ENCODE assay signal across 21 cellular contexts in the genomic region with DNA sequence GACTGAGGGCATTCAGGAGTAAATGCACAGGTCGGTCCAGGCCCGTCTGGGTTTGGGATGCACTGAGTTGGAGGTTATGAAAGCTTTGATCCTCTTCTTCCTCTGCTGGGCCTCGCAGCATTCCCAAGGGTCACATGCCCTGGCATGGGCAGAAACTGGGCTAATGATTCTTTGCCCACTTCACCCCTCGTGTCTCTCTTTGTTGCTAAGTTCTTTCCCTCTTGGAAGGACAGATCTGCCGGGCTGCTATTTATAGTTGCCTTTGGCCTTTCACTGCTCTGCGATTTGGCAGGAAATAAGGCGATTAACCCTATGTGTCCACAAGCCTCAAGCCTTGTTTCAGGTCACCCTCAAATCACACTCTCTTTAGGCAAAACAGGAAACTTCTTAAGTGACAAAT.
DNase-seq lines count a peak whose midpoint lies in the region; ATAC-seq, FAIRE-seq and TF ChIP-seq lines count a peak whose summit lies in the region.
"Had no signal": no experiment of that assay in that cellular context is flagged by ENCODE, and none has a peak within 500 bp of the region (broad histone marks: within the 10 kb centered on the region; RNA-seq: fewer than 3 reads in every experiment).

No MANE protein-coding gene starts in this region.

- H3K4me3 ChIP-seq in astrocyte (ENCODE audit: insufficient read depth, low read depth, low read length) (no peak overlapping the region), gastroesophageal sphincter (no peak overlapping the region), thoracic aorta (peak overlapping the region; percentile 14)
- H3K4me3 ChIP-seq: dorsolateral prefrontal cortex, GM12878 had no signal

- no peaks in the 10 kb centered on the region for H3K27me3 Mint-ChIP-seq in astrocyte (ENCODE audit: low read depth, unreplicated experiment)

- no peaks in the 10 kb centered on the region for H3K4me1 ChIP-seq in astrocyte (ENCODE audit: insufficient read depth, low read length)
- H3K4me1 ChIP-seq in gastroesophageal sphincter, result peaks cover 5 to 48% (median 13%) of the 10 kb centered on the region in 3 donors
- H3K4me1 ChIP-seq in thoracic aorta (ENCODE audit: control insufficient read depth in 1 of 2, low read depth in 2 of 2), result peaks cover 12 to 29% of the 10 kb centered on the region in 2 donors

- H3K9me3 Mint-ChIP-seq in astrocyte (ENCODE audit: unreplicated experiment), result peaks cover 2% of the 10 kb centered on the region

- TF ChIP-seq EP300 in gastroesophageal sphincter (IDR thresholded peaks at IDR 0.05), result no peak

- H3K4me2 ChIP-seq in astrocyte (ENCODE audit: low read length), result peak overlapping the region; percentile 7

- no peak for ATAC-seq in gastroesophageal sphincter
- ATAC-seq in thoracic aorta (ENCODE audit: insufficient number of reproducible peaks, low FRiP score, low read depth), result no peak
- no peak for ATAC-seq in HG03469 (IDR thresholded peaks at IDR 0.05; ENCODE audit: unreplicated experiment)
- no peak for ATAC-seq in HG03045 (IDR thresholded peaks at IDR 0.05; ENCODE audit: unreplicated experiment)
- ATAC-seq: GM12878 had no signal

- H3K9me3 ChIP-seq in astrocyte (ENCODE audit: insufficient read depth, low read depth, low read length) (no peaks in the 10 kb centered on the region), gastroesophageal sphincter (no peaks in the 10 kb centered on the region), thoracic aorta (no peaks in the 10 kb centered on the region)

- H4K20me1 ChIP-seq in astrocyte (ENCODE audit: insufficient read depth, low read length), result no peaks in the 10 kb centered on the region

- H3K27ac ChIP-seq in astrocyte (ENCODE audit: low read depth, low read length), result no peak overlapping the region
- peak overlapping the region in 3 of 4 donors; percentile 52 to 71 (median 61) for H3K27ac ChIP-seq in gastroesophageal sphincter
- no peak overlapping the region for H3K27ac ChIP-seq in thoracic aorta
- H3K27ac ChIP-seq: VCaP had no signal

- no peak overlapping the region for H3K9ac ChIP-seq in astrocyte (ENCODE audit: low read length)

- H3K4me3 Mint-ChIP-seq in astrocyte (ENCODE audit: unreplicated experiment), result no peak overlapping the region
- H3K4me3 Mint-ChIP-seq: B cell had no signal

- H3K4me1 Mint-ChIP-seq in astrocyte (ENCODE audit: low read depth, unreplicated experiment), result peaks cover 3% of the 10 kb centered on the region
- H3K4me1 Mint-ChIP-seq: B cell had no signal

- H3K79me2 ChIP-seq in astrocyte (ENCODE audit: insufficient read depth, low read length), result no peaks in the 10 kb centered on the region

- H3K27ac Mint-ChIP-seq in astrocyte (ENCODE audit: unreplicated experiment), result no peak overlapping the region
- H3K27ac Mint-ChIP-seq: B cell had no signal

- WGBS in gastroesophageal sphincter (ENCODE audit: low coverage in 1 of 2), 2 donors, result 3 to 6% methylated on average over 4 to 7 of the region's 7 CpGs

- H3K36me3 ChIP-seq in astrocyte (ENCODE audit: insufficient read depth, low read length) (no peaks in the 10 kb centered on the region), gastroesophageal sphincter (peaks cover 0 to 29% of the 10 kb centered on the region in 2 donors), thoracic aorta (no peaks in the 10 kb centered on the region)

- no peak overlapping the region for H2AFZ ChIP-seq in astrocyte (ENCODE audit: low read depth, low read length)

- no peak for FAIRE-seq in astrocyte (lab: Jason Lieb, UNC)
- FAIRE-seq: D721Med, GM12878, HTR-8/SVneo, small intestine had no signal

- no peak for TF ChIP-seq POLR2A in gastroesophageal sphincter (IDR thresholded peaks at IDR 0.05)

- H3K27me3 ChIP-seq in astrocyte (ENCODE audit: insufficient read depth, low read length), result no peaks in the 10 kb centered on the region
- H3K27me3 ChIP-seq in gastroesophageal sphincter, result no peaks in the 10 kb centered on the region
- no peaks in the 10 kb centered on the region for H3K27me3 ChIP-seq in thoracic aorta (replicated peaks; ENCODE audit: insufficient read depth)

- no peak for TF ChIP-seq CTCF in astrocyte (IDR thresholded peaks at IDR 0.05; ENCODE audit: insufficient read depth, low read depth, low read length)
- TF ChIP-seq CTCF in gastroesophageal sphincter (IDR thresholded peaks at IDR 0.05), result no peak
- TF ChIP-seq CTCF in thoracic aorta (IDR thresholded peaks at IDR 0.05), result no peak

- no peak for DNase-seq in astrocyte (ENCODE audit: low read depth)
- peak; percentile 42 for DNase-seq in midbrain (lab: John Stamatoyannopoulos, UW)
- no peak for DNase-seq in thoracic aorta (ENCODE audit: low spot score)
- DNase-seq in NCI-H524 (lab: John Stamatoyannopoulos, UW), result no peak
- DNase-seq: activated CD4-positive, alpha-beta T cell treated with anti-CD3 and anti-CD28 coated beads, Interleukin-2, amount 50 U/mL, for 4 hours; activated T-cell treated with anti-CD3 and anti-CD28 coated beads for 4 hours; dorsolateral prefrontal cortex; GDM1; Kasumi-1; NCI-H526 treated with DMSO at 0.1 percent for 48 hours; SIG-M5; small intestine; stimulated activated CD4-positive, alpha-beta T cell treated with anti-CD3 and anti-CD28 coated beads, Interleukin-4, amount 100 ng/mL, for 4 hours had no signal

- peaks cover 10% of the 10 kb centered on the region for H3K36me3 Mint-ChIP-seq in astrocyte (ENCODE audit: low read depth, unreplicated experiment)

Comparison
In these comparisons a context has a peak if more than half of its experiments do, and no peak if none do; other contexts are left out.
1. H3K27ac ChIP-seq: peak in gastroesophageal sphincter (3 of 4); none in astrocyte (single experiment) and thoracic aorta (0 of 2).